8 cellular contexts compared by ENCODE assay signal in the genomic region with DNA sequence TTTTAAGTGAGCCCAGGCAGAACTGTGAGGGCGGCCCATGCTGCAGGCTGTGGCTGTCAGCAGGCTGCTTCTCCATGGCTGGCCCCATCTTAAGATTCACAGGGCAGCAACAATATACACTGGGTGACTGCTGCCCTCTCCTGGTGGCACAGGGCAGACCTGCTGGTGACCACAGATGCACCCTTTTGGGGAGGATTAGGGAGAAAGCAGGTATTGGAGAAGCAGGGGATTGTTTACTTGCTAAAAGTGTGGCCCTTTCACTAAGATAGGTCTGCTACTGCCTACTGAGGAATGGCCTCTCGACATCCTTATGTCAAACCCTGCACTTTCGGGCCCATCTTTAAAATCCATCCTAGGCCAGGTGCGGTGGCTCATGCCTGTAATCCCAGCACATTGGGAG. TPM values are rescaled to one million over a fixed set of nuclear protein-coding genes. Genes with fewer than 3 reads are reported as not detected.
DNase-seq lines count a peak whose midpoint lies in the region; TF ChIP-seq lines count a peak whose summit lies in the region.
"Not testable (repeated sequence)": the region's sequence is repeated elsewhere in the genome, so short reads cannot be mapped to it uniquely, and the experiment has no call there.

No MANE protein-coding gene starts in this region.

- TF ChIP-seq EP300 in suprapubic skin (IDR thresholded peaks at IDR 0.05), result not testable (repeated sequence)

- H3K36me3 ChIP-seq in PC-9 (ENCODE audit: low read depth); brain microvascular endothelial cell (replicated peaks); suprapubic skin: not testable (repeated sequence)

- H3K27ac ChIP-seq in PC-9, brain microvascular endothelial cell, suprapubic skin: not testable (repeated sequence)

- H3F3A ChIP-seq in PC-9 (ENCODE audit: insufficient read depth, low read depth), result not testable (repeated sequence)

- CTCF ChIA-PET in PC-9 (lab: Charles Lee), result not testable (repeated sequence)

- H2AFZ ChIP-seq in PC-9, result not testable (repeated sequence)

- in situ Hi-C loops in brain microvascular endothelial cell (cut with HindIII; ENCODE audit: low pct_ligation_motif_present, low sequenced_read_pairs), result not testable (repeated sequence)

- not testable (repeated sequence) for H3K4me2 ChIP-seq in PC-9

- H3K27me3 ChIP-seq in PC-9 (ENCODE audit: insufficient read depth, low read depth); brain microvascular endothelial cell (replicated peaks); suprapubic skin: not testable (repeated sequence)

- 62% methylated on average over 4 of the region's 4 CpGs for WGBS in suprapubic skin

- not testable (repeated sequence) for H3K79me2 ChIP-seq in PC-9 (ENCODE audit: low read depth)

- not testable (repeated sequence) for H3K4me1 ChIP-seq in PC-9 (replicated peaks; ENCODE audit: insufficient read depth); suprapubic skin

- H3K9me3 ChIP-seq in PC-9 (ENCODE audit: insufficient read depth, low read depth); suprapubic skin: not testable (repeated sequence)

- not testable (repeated sequence) for H3K4me3 ChIP-seq in PC-9; brain microvascular endothelial cell (ENCODE audit: low read depth, low read length); suprapubic skin

- peak; percentile 16 for DNase-seq in DMS79 treated with DMSO at 0.1 percent for 48 hours (lab: John Stamatoyannopoulos, UW)
- DNase-seq in MV-4-11 (lab: John Stamatoyannopoulos, UW), result peak; percentile 59
- DNase-seq in PC-9, result peak in 1 of 2 experiments; percentile 56
- DNase-seq in activated CD4-positive, alpha-beta T cell treated with anti-CD3 and anti-CD28 coated beads, Interleukin-2, amount 50 U/mL, for 4 hours, result peak; percentile 53 to 54
- DNase-seq in brain microvascular endothelial cell, result peak; percentile 60
- peak in 28 of 51 donors; percentile 1 to 63 (median 22) for DNase-seq in hypothalamus (lab: John Stamatoyannopoulos, UW)
- DNase-seq in putamen (ENCODE audit: low spot score), result peak; percentile 22
- not testable (repeated sequence) for DNase-seq in suprapubic skin (ENCODE audit: low spot score in 2 of 2)

- BruUV-seq in PC-9 (replicated peaks; lab: Mats Ljungman, UMichigan), result not testable (repeated sequence)

- intact Hi-C loops in PC-9 (cut with micrococcal nuclease; ENCODE audit: unreplicated experiment), result loop anchor here (5.0 kb wide), 1 partner anchor 485 kb away; no protein-coding TSS in a partner anchor

- not testable (repeated sequence) for TF ChIP-seq POLR2A in suprapubic skin (IDR thresholded peaks at IDR 0.05)

- not testable (repeated sequence) for H3K9me2 ChIP-seq in PC-9 (ENCODE audit: insufficient read depth)

- POLR2A ChIA-PET in PC-9 (lab: Charles Lee; ENCODE audit: unreplicated experiment), result not testable (repeated sequence)

- TF ChIP-seq CTCF in PC-9 (conservative IDR thresholded peaks at IDR 0.05), result peak; percentile 65
- TF ChIP-seq CTCF in brain microvascular endothelial cell (IDR thresholded peaks at IDR 0.05; ENCODE audit: low read depth, low read length, missing control alignments), result peak; percentile 59
- TF ChIP-seq CTCF in suprapubic skin (IDR thresholded peaks at IDR 0.05), result peak; percentile 11 to 45

- H4K20me1 ChIP-seq in PC-9 (ENCODE audit: insufficient read depth), result not testable (repeated sequence)

RNA-seq across cellular contexts. Expression of gene ZNF195, which starts 38.1 kb away (rescaled TPM):
- total RNA-seq in PC-9 (2021) (11.4 and 13.4 TPM in 2 replicates), suprapubic skin (10 to 100 TPM; 14.4 to 22.4 (median 18.2) TPM)
